29 cellular contexts compared by ENCODE assay signal in genomic region chr9:82275531-82275930, GRCh38.
"Had no signal": no experiment of that assay in that cellular context is flagged by ENCODE, and none has a peak within 500 bp of the region (broad histone marks: within the 10 kb centered on the region; RNA-seq: fewer than 3 reads in every experiment).

No MANE protein-coding gene starts in this region.

- DNase-seq: activated CD4-positive, alpha-beta T cell treated with anti-CD3 and anti-CD28 coated beads for 36 hours; activated CD8-positive, alpha-beta memory T cell treated with anti-CD3 and anti-CD28 coated beads, Interleukin-2, amount 50 U/mL, for 4 hours; activated CD8-positive, alpha-beta T cell treated with anti-CD3 and anti-CD28 coated beads for 36 hours; activated gamma-delta T cell treated with Interleukin-2 at 50 U/mL for 16 hours; activated naive CD4-positive, alpha-beta T cell treated with anti-CD3 and anti-CD28 coated beads, Interleukin-2, amount 10 ng/mL, durations not matched to agents 7 days and 5 days; activated naive CD8-positive, alpha-beta T cell treated with anti-CD3 and anti-CD28 coated beads for 36 hours; activated T-cell treated with anti-CD3 and anti-CD28 coated beads, Interleukin-2, amount 50 U/mL, for 72 hours; brain microvascular endothelial cell; central memory CD4-positive, alpha-beta T cell; MG63; MV-4-11; NCI-H1092 treated with DMSO at 0.1 percent for 48 hours; NCI-H1417 treated with DMSO at 0.1 percent for 48 hours; NCI-H1694; NCI-H2029; NCI-H2107; NCI-H2171 treated with DMSO at 0.1 percent for 48 hours; NCI-H510A treated with DMSO at 0.1 percent for 48 hours; NCI-H69; NK-92 treated with Interleukin-12 subunit alpha and Interleukin-12 subunit beta, amount 100 ng/mL, for 24 hours; OCI-M1; RPMI8226; SJCRH30; SK-N-SH; T-helper 1 cell; WERI-Rb-1 had no signal

- H3K27me3 ChIP-seq: brain microvascular endothelial cell, MG63, SJCRH30 had no signal

- H3K4me3 ChIP-seq: MG63, SJCRH30 had no signal

- H3K27ac Mint-ChIP-seq: activated CD4-positive, alpha-beta T cell treated with anti-CD3 and anti-CD28 coated beads for 36 hours; activated CD8-positive, alpha-beta T cell treated with anti-CD3 and anti-CD28 coated beads for 36 hours; activated naive CD4-positive, alpha-beta T cell treated with anti-CD3 and anti-CD28 coated beads, Interleukin-2, amount 10 ng/mL, durations not matched to agents 7 days and 5 days; activated naive CD8-positive, alpha-beta T cell treated with anti-CD3 and anti-CD28 coated beads for 36 hours; activated T-cell treated with anti-CD3 and anti-CD28 coated beads, Interleukin-2, amount 50 U/mL, for 72 hours; activated T-helper 2 cell treated with anti-CD3 and anti-CD28 coated beads, Interferon-gamma antibody, Interleukin-2, Interleukin-4, amounts not matched to agents 10 μg/mL and 5 μg/mL and 100 μg/mL, durations not matched to agents 14 hours and 24 hours and 36 hours had no signal

- ATAC-seq: activated CD4-positive, alpha-beta T cell treated with anti-CD3 and anti-CD28 coated beads for 36 hours; activated CD8-positive, alpha-beta T cell treated with anti-CD3 and anti-CD28 coated beads for 36 hours; activated T-cell treated with anti-CD3 and anti-CD28 coated beads, Interleukin-2, amount 50 U/mL, for 72 hours; Panc1; Right ventricle myocardium inferior had no signal

- H3K27me3 Mint-ChIP-seq: activated CD4-positive, alpha-beta T cell treated with anti-CD3 and anti-CD28 coated beads for 36 hours; activated CD8-positive, alpha-beta T cell treated with anti-CD3 and anti-CD28 coated beads for 36 hours; activated naive CD4-positive, alpha-beta T cell treated with anti-CD3 and anti-CD28 coated beads, Interleukin-2, amount 10 ng/mL, durations not matched to agents 7 days and 5 days; activated naive CD8-positive, alpha-beta T cell treated with anti-CD3 and anti-CD28 coated beads for 36 hours had no signal

- H3K36me3 Mint-ChIP-seq: activated naive CD4-positive, alpha-beta T cell treated with anti-CD3 and anti-CD28 coated beads, Interleukin-2, amount 10 ng/mL, durations not matched to agents 7 days and 5 days; activated naive CD8-positive, alpha-beta T cell treated with anti-CD3 and anti-CD28 coated beads for 36 hours had no signal

- H3K36me3 ChIP-seq: brain microvascular endothelial cell, MG63, SJCRH30, WERI-Rb-1 had no signal

- H3K4me3 Mint-ChIP-seq: activated CD4-positive, alpha-beta T cell treated with anti-CD3 and anti-CD28 coated beads for 36 hours; activated CD8-positive, alpha-beta T cell treated with anti-CD3 and anti-CD28 coated beads for 36 hours; activated naive CD4-positive, alpha-beta T cell treated with anti-CD3 and anti-CD28 coated beads, Interleukin-2, amount 10 ng/mL, durations not matched to agents 7 days and 5 days; activated naive CD8-positive, alpha-beta T cell treated with anti-CD3 and anti-CD28 coated beads for 36 hours; activated T-cell treated with anti-CD3 and anti-CD28 coated beads, Interleukin-2, amount 50 U/mL, for 72 hours had no signal

- H3K4me1 ChIP-seq: SJCRH30 had no signal

- H3K4me1 Mint-ChIP-seq: activated CD4-positive, alpha-beta T cell treated with anti-CD3 and anti-CD28 coated beads for 36 hours; activated naive CD4-positive, alpha-beta T cell treated with anti-CD3 and anti-CD28 coated beads, Interleukin-2, amount 10 ng/mL, durations not matched to agents 7 days and 5 days; activated naive CD8-positive, alpha-beta T cell treated with anti-CD3 and anti-CD28 coated beads for 36 hours had no signal

- H3K9me3 Mint-ChIP-seq: activated CD8-positive, alpha-beta T cell treated with anti-CD3 and anti-CD28 coated beads for 36 hours; activated naive CD8-positive, alpha-beta T cell treated with anti-CD3 and anti-CD28 coated beads for 36 hours had no signal

- H3K9me3 ChIP-seq: MG63, SJCRH30, SK-N-SH had no signal
